7 cellular contexts compared by ENCODE assay signal in genomic region chr17:33964344-33964979, GRCh38.
DNase-seq lines count a peak whose midpoint lies in the region; ATAC-seq, FAIRE-seq and TF ChIP-seq lines count a peak whose summit lies in the region.

No MANE protein-coding gene starts in this region.

- no peak overlapping the region for H3K9ac ChIP-seq in kidney (ENCODE audit: low read length in 2 of 2)

- H3K27ac Mint-ChIP-seq in activated naive CD8-positive, alpha-beta T cell = no peak overlapping the region

- peak; percentile 39 for TF ChIP-seq CTCF in GM13976 (IDR thresholded peaks at IDR 0.05; ENCODE audit: borderline replicate concordance, control extremely low read depth, extremely low read depth, insufficient read depth, missing control alignments)
- no peak for TF ChIP-seq CTCF in kidney (IDR thresholded peaks at IDR 0.05; ENCODE audit: borderline replicate concordance, extremely low read depth, insufficient read depth)

- no peaks in the 10 kb centered on the region for H3K36me3 Mint-ChIP-seq in activated naive CD8-positive, alpha-beta T cell

- no peak overlapping the region for H3K27ac ChIP-seq in kidney (ENCODE audit: low read depth in 2 of 2, low read length in 2 of 2)

- H3K27me3 Mint-ChIP-seq in activated naive CD8-positive, alpha-beta T cell = peaks cover 7% of the 10 kb centered on the region

- no peaks in the 10 kb centered on the region for H3K9me3 Mint-ChIP-seq in activated naive CD8-positive, alpha-beta T cell (ENCODE audit: low read depth)

- peak overlapping the region; percentile 20 for H3K4me3 Mint-ChIP-seq in activated naive CD8-positive, alpha-beta T cell

- in situ Hi-C loops in GM13976 (cut with MboI; ENCODE audit: low sequenced_read_pairs, unreplicated experiment) = no loop called here

- H3K9me3 ChIP-seq in kidney (ENCODE audit: control insufficient read depth in 1 of 2, low read length in 2 of 2) = no peaks in the 10 kb centered on the region

- peaks cover 26% of the 10 kb centered on the region for H3K4me1 Mint-ChIP-seq in activated naive CD8-positive, alpha-beta T cell (ENCODE audit: low read depth)

- H3K36me3 ChIP-seq in kidney (ENCODE audit: control insufficient read depth in 1 of 2, insufficient read depth in 2 of 2, low read length in 2 of 2) = no peaks in the 10 kb centered on the region

- DNase-seq in GM13976 (ENCODE audit: low spot score) = peak; percentile 64
- no peak for DNase-seq in inferior parietal cortex (ENCODE audit: extremely low spot score)
- DNase-seq in kidney = no peak
- DNase-seq in kidney glomerular epithelial cell (lab: John Stamatoyannopoulos, UW) = no peak

- H3K4me1 ChIP-seq in kidney (ENCODE audit: control insufficient read depth in 1 of 2, insufficient read depth in 1 of 2, low read depth in 1 of 2, low read length in 2 of 2) = no peaks in the 10 kb centered on the region

- no peak for FAIRE-seq in kidney (lab: Jason Lieb, UNC)

- H3K4me3 ChIP-seq in kidney (ENCODE audit: low read length in 2 of 2) = no peak overlapping the region

- ATAC-seq in GM19468 (IDR thresholded peaks at IDR 0.05; ENCODE audit: extremely low read depth, unreplicated experiment) (peak; percentile 49), HG03442 (IDR thresholded peaks at IDR 0.05; ENCODE audit: unreplicated experiment) (peak; percentile 62)

- intact Hi-C loops in kidney (cut with DNase I) = no loop called here
